ENCODE assay signal across 22 cellular contexts in the genomic region with DNA sequence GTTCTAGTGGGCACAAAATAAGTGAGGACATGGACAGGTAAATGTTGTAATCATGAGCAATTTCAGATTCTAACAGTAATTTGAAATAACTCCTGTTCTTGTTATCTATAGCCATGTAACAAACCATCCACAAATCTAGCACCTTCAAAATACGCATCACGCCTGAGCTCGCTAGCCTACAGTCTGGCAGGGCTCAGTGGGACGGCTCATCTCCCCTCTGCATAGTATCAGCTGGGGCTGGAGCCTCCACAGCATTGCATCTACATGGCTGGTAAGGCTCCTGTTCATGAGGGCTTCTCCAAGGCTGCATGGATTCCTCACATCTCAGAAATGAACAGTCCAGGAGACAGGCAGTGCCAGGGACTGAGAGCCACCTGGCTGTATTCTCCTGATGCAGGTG.
DNase-seq lines count a peak whose midpoint lies in the region; ATAC-seq, FAIRE-seq and TF ChIP-seq lines count a peak whose summit lies in the region.
"Had no signal": no experiment of that assay in that cellular context is flagged by ENCODE, and none has a peak within 500 bp of the region (broad histone marks: within the 10 kb centered on the region; RNA-seq: fewer than 3 reads in every experiment).

No MANE protein-coding gene starts in this region.

- H3K4me1 ChIP-seq in Peyer's patch (peaks cover 0 to 2% (median 0%) of the 10 kb centered on the region in 4 donors), HepG2 (ENCODE audit: insufficient read depth, low read length) (peaks cover 22% of the 10 kb centered on the region), sigmoid colon (no peaks in the 10 kb centered on the region), SK-N-SH (ENCODE audit: control insufficient read depth in 1 of 2, insufficient read depth in 2 of 2, low read depth in 1 of 2, low read length in 1 of 2) (no peaks in the 10 kb centered on the region)

- no peak overlapping the region for H3K27ac Mint-ChIP-seq in activated T-cell treated with anti-CD3 and anti-CD28 coated beads, Interleukin-2, amount 50 U/mL, for 24 hours
- H3K27ac Mint-ChIP-seq in Calu3 (ENCODE audit: unreplicated experiment), result no peak overlapping the region
- H3K27ac Mint-ChIP-seq: B cell had no signal

- in situ Hi-C loops in HepG2 (cut with HindIII; ENCODE audit: extremely low pct_ligation_motif_present, low pct_unique_long_range_greater_than_20kb), result no loop called here

- H3K9me3 Mint-ChIP-seq in activated T-cell treated with anti-CD3 and anti-CD28 coated beads, Interleukin-2, amount 50 U/mL, for 24 hours, result no peaks in the 10 kb centered on the region
- no peaks in the 10 kb centered on the region for H3K9me3 Mint-ChIP-seq in Calu3 (ENCODE audit: low read depth, unreplicated experiment)

- POLR2A ChIA-PET in HepG2 (lab: Yijun Ruan, JAX), result no interaction called here
- POLR2A ChIA-PET in SK-N-SH (lab: Yijun Ruan, JAX), result no interaction called here

- BruUV-seq in HepG2 (replicated peaks; lab: Mats Ljungman, UMichigan) (no TSS peak), Calu3 (replicated peaks; lab: Mats Ljungman, UMichigan) (no TSS peak)

- H3K9ac ChIP-seq in HepG2 (ENCODE audit: insufficient read depth, low read depth, low read length) (no peak overlapping the region), SK-N-SH (no peak overlapping the region)

- H3K27me3 ChIP-seq in Peyer's patch (no peaks in the 10 kb centered on the region), HepG2 (ENCODE audit: control insufficient read depth in 1 of 2, insufficient read depth in 2 of 2, low read length in 2 of 2) (peaks cover 12 to 66% of the 10 kb centered on the region in 2 experiments), sigmoid colon (no peaks in the 10 kb centered on the region), SK-N-SH (ENCODE audit: insufficient read depth) (no peaks in the 10 kb centered on the region)

- H3K27ac ChIP-seq in Peyer's patch (no peak overlapping the region), HepG2 (ENCODE audit: extremely low read length, insufficient read depth, low read length) (no peak overlapping the region), sigmoid colon (no peak overlapping the region), SK-N-SH (ENCODE audit: low read depth in 2 of 2, low read length in 1 of 2) (no peak overlapping the region)
- H3K27ac ChIP-seq: 22Rv1 had no signal

- TF ChIP-seq EP300 in HepG2 (IDR thresholded peaks at IDR 0.05; ENCODE audit: low read depth in 2 of 2, low read length in 2 of 2), result no peak
- TF ChIP-seq EP300 in HepG2 (CRISPR knock-in tag; IDR thresholded peaks at IDR 0.05; ENCODE audit: borderline replicate concordance), result no peak
- no peak for TF ChIP-seq EP300 in sigmoid colon (IDR thresholded peaks at IDR 0.05)
- TF ChIP-seq EP300 in SK-N-SH (IDR thresholded peaks at IDR 0.05; ENCODE audit: borderline replicate concordance in 1 of 2, low read depth in 1 of 2, low read length in 1 of 2), result no peak

- no peaks in the 10 kb centered on the region for H3F3A ChIP-seq in SK-N-SH (replicated peaks; ENCODE audit: insufficient read depth)

- FAIRE-seq in HepG2 (lab: Jason Lieb, UNC), result no peak
- FAIRE-seq: GM19239, H54, K562 had no signal

- H3K4me2 ChIP-seq in HepG2 (ENCODE audit: low read depth, low read length) (no peak overlapping the region), SK-N-SH (no peak overlapping the region)

- TF ChIP-seq CTCF in Peyer's patch (IDR thresholded peaks at IDR 0.05), result no peak
- no peak for TF ChIP-seq CTCF in HepG2 (CRISPR knock-in tag; IDR thresholded peaks at IDR 0.05)
- no peak for TF ChIP-seq CTCF in sigmoid colon (IDR thresholded peaks at IDR 0.05)
- TF ChIP-seq CTCF in SK-N-SH (IDR thresholded peaks at IDR 0.05), result no peak
- TF ChIP-seq CTCF in Calu3 (IDR thresholded peaks at IDR 0.05; ENCODE audit: unreplicated experiment), result no peak

- ATAC-seq in HepG2, result no peak
- ATAC-seq: K562, PC-3 had no signal

- H3K79me2 ChIP-seq in HepG2 (ENCODE audit: insufficient read depth, low read length) (no peaks in the 10 kb centered on the region), SK-N-SH (ENCODE audit: insufficient read depth) (no peaks in the 10 kb centered on the region)

- CTCF ChIA-PET in HepG2 (lab: Yijun Ruan, JAX; ENCODE audit: low intra/inter-chr PET ratio, low total read pairs), result no interaction called here
- CTCF ChIA-PET in SK-N-SH (lab: Yijun Ruan, JAX), result interaction anchor here (1.1 kb wide), 1 partner anchor 24 kb away, joined by 3 read pairs; no protein-coding TSS in a partner anchor
- CTCF ChIA-PET in Calu3 (lab: Charles Lee), result no interaction called here

- H3K36me3 Mint-ChIP-seq in activated T-cell treated with anti-CD3 and anti-CD28 coated beads, Interleukin-2, amount 50 U/mL, for 24 hours (ENCODE audit: low read depth), result no peaks in the 10 kb centered on the region
- no peaks in the 10 kb centered on the region for H3K36me3 Mint-ChIP-seq in Calu3 (ENCODE audit: insufficient read depth, unreplicated experiment)

- DNase-seq in activated effector memory CD4-positive, alpha-beta T cell treated with anti-CD3 and anti-CD28 coated beads, Interleukin-2, amount 50 U/mL, for 16 hours, result peak; percentile 44
- no peak for DNase-seq in activated effector memory CD4-positive, alpha-beta T cell treated with Interleukin-2 at 50 U/mL for 16 hours
- DNase-seq in Peyer's patch (peak in 2 of 3 donors; percentile 13 to 23), HepG2 (ENCODE audit: low spot score) (no peak), sigmoid colon (peak; percentile 9), SK-N-SH (no peak), Calu3 (no peak)
- no peak for DNase-seq in activated T-cell treated with anti-CD3 and anti-CD28 coated beads, Interleukin-2, amount 50 U/mL, for 24 hours
- DNase-seq: DMS153; DND-41; NCI-H2029; NCI-H446; NCI-H526; NCI-H82; NK-92 treated with Interleukin-12 subunit alpha and Interleukin-12 subunit beta, amount 100 ng/mL, for 24 hours; PC-3; SHP77 had no signal

- intact Hi-C loops in HepG2 (cut with micrococcal nuclease; ENCODE audit: unreplicated experiment) (no loop called here), sigmoid colon (cut with DNase I) (no loop called here), Calu3 (cut with micrococcal nuclease; ENCODE audit: unreplicated experiment) (no loop called here)

- no peak overlapping the region for H2AFZ ChIP-seq in HepG2 (ENCODE audit: low read length)
- no peak overlapping the region for H2AFZ ChIP-seq in SK-N-SH (ENCODE audit: low read depth)

- H3K4me3 ChIP-seq in Peyer's patch (no peak overlapping the region), HepG2 (replicated peaks in 1 of 3; ENCODE audit: insufficient read depth in 1 of 3, low read depth in 2 of 3, low read length in 3 of 3) (no peak overlapping the region), sigmoid colon (no peak overlapping the region), SK-N-SH (ENCODE audit: low read depth in 2 of 2, low read length in 1 of 2) (no peak overlapping the region)
- H3K4me3 ChIP-seq: K562 had no signal

- no peak overlapping the region for H3K4me3 Mint-ChIP-seq in activated T-cell treated with anti-CD3 and anti-CD28 coated beads, Interleukin-2, amount 50 U/mL, for 24 hours
- H3K4me3 Mint-ChIP-seq in Calu3 (ENCODE audit: low read depth, unreplicated experiment), result no peak overlapping the region
- H3K4me3 Mint-ChIP-seq: B cell had no signal

- H4K20me1 ChIP-seq in HepG2 (ENCODE audit: insufficient read depth, low read length), result no peaks in the 10 kb centered on the region
- H4K20me1 ChIP-seq in SK-N-SH (ENCODE audit: insufficient read depth), result no peaks in the 10 kb centered on the region

- peaks cover 6% of the 10 kb centered on the region for H3K4me1 Mint-ChIP-seq in activated T-cell treated with anti-CD3 and anti-CD28 coated beads, Interleukin-2, amount 50 U/mL, for 24 hours (ENCODE audit: low read depth)
- no peaks in the 10 kb centered on the region for H3K4me1 Mint-ChIP-seq in Calu3 (ENCODE audit: low read depth, unreplicated experiment)

- H3K9me2 ChIP-seq in SK-N-SH, result no peaks in the 10 kb centered on the region

- 85% methylated on average over 4 of the region's 4 CpGs for WGBS in HepG2 (ENCODE audit: low lambda C conversion rate)
- 96 to 99% methylated on average over 4 of the region's 4 CpGs for WGBS in sigmoid colon, 2 donors
- WGBS in SK-N-SH (ENCODE audit: low lambda C conversion rate), result 74% methylated on average over 4 of the region's 4 CpGs

- no peak for TF ChIP-seq RAD21 in HepG2 (CRISPR knock-in tag; IDR thresholded peaks at IDR 0.05)
- TF ChIP-seq RAD21 in SK-N-SH (IDR thresholded peaks at IDR 0.05; ENCODE audit: low read length), result no peak

- H3K36me3 ChIP-seq in Peyer's patch (no peaks in the 10 kb centered on the region), HepG2 (replicated peaks in 1 of 2; ENCODE audit: control insufficient read depth in 1 of 2, insufficient read depth in 2 of 2, low read length in 2 of 2) (no peaks in the 10 kb centered on the region), sigmoid colon (no peaks in the 10 kb centered on the region), SK-N-SH (replicated peaks in 1 of 2; ENCODE audit: control insufficient read depth in 1 of 2, insufficient read depth in 2 of 2, low read length in 1 of 2) (no peaks in the 10 kb centered on the region)

- H3K9me3 ChIP-seq in Peyer's patch, result no peaks in the 10 kb centered on the region
- peaks cover 8% of the 10 kb centered on the region; the same call in 1 of the 2 replicates for H3K9me3 ChIP-seq in HepG2 (ENCODE audit: low read length)
- no peaks in the 10 kb centered on the region for H3K9me3 ChIP-seq in sigmoid colon
- H3K9me3 ChIP-seq in SK-N-SH, result no peaks in the 10 kb centered on the region

- no peaks in the 10 kb centered on the region for H3K27me3 Mint-ChIP-seq in activated T-cell treated with anti-CD3 and anti-CD28 coated beads, Interleukin-2, amount 50 U/mL, for 24 hours
- no peaks in the 10 kb centered on the region for H3K27me3 Mint-ChIP-seq in Calu3 (ENCODE audit: unreplicated experiment)
- H3K27me3 Mint-ChIP-seq: B cell had no signal

- TF ChIP-seq POLR2A in Peyer's patch (IDR thresholded peaks at IDR 0.05), result no peak
- TF ChIP-seq POLR2A in HepG2 (IDR thresholded peaks at IDR 0.05; ENCODE audit: insufficient read depth in 1 of 2, low read depth in 2 of 2, low read length in 2 of 2), result no peak
- TF ChIP-seq POLR2A in sigmoid colon (IDR thresholded peaks at IDR 0.05), result no peak

TF ChIP-seq in HepG2, 621 proteins besides CTCF, POLR2A, EP300 and RAD21 (continues in another document):
- TF ChIP-seq ZFY (CRISPR knock-in tag; IDR thresholded peaks at IDR 0.05) (no peak), ZNF496 (CRISPR knock-in tag; IDR thresholded peaks at IDR 0.05; ENCODE audit: insufficient replicate concordance) (no peak), GLI4 (CRISPR knock-in tag; IDR thresholded peaks at IDR 0.05; ENCODE audit: borderline replicate concordance) (no peak), ZNF644 (CRISPR knock-in tag; IDR thresholded peaks at IDR 0.05; ENCODE audit: low read depth) (no peak), ZNF598 (CRISPR knock-in tag; IDR thresholded peaks at IDR 0.05; ENCODE audit: borderline replicate concordance) (no peak)

TF ChIP-seq in SK-N-SH, 30 proteins besides CTCF, POLR2A, EP300 and RAD21 (continues in another document):
- TF ChIP-seq SMC3 (IDR thresholded peaks at IDR 0.05; ENCODE audit: low read depth, low read length) (no peak), POLR2AphosphoS5 (IDR thresholded peaks at IDR 0.05; ENCODE audit: low read depth, low read length) (no peak)

Comparison
In these comparisons a context has a peak if more than half of its experiments do, and no peak if none do; other contexts are left out.
1. DNase-seq: peak in activated effector memory CD4-positive, alpha-beta T cell treated with anti-CD3 and anti-CD28 coated beads, Interleukin-2, amount 50 U/mL, for 16 hours (single experiment), Peyer's patch (2 of 3) and sigmoid colon (single experiment); none in activated effector memory CD4-positive, alpha-beta T cell treated with Interleukin-2 at 50 U/mL for 16 hours (single experiment), HepG2 (single experiment), SK-N-SH (single experiment), activated T-cell treated with anti-CD3 and anti-CD28 coated beads, Interleukin-2, amount 50 U/mL, for 24 hours (single experiment) and Calu3 (single experiment).